In genomic region chr3:359672-360071, GRCh38 we compare ENCODE assay signal across 16 cellular contexts.
DNase-seq lines count a peak whose midpoint lies in the region; ATAC-seq and TF ChIP-seq lines count a peak whose summit lies in the region.
"Had no signal": no experiment of that assay in that cellular context is flagged by ENCODE, and none has a peak within 500 bp of the region (broad histone marks: within the 10 kb centered on the region; RNA-seq: fewer than 3 reads in every experiment).

No MANE protein-coding gene starts in this region.

- intact Hi-C loops in OCI-LY7 (cut with micrococcal nuclease; ENCODE audit: unreplicated experiment) = no loop called here
- intact Hi-C loops in testis (cut with DNase I; ENCODE audit: low total_unique reads) = no loop called here

- no peaks in the 10 kb centered on the region for H3K9me2 ChIP-seq in OCI-LY7 (ENCODE audit: insufficient read depth, low read length)

- no peaks in the 10 kb centered on the region for H3K9me3 ChIP-seq in OCI-LY7 (ENCODE audit: low read length)
- H3K9me3 ChIP-seq in testis = no peaks in the 10 kb centered on the region

- no peak overlapping the region for H3K4me3 ChIP-seq in OCI-LY7 (ENCODE audit: low read depth, low read length, poor library complexity, severe bottlenecking)
- H3K4me3 ChIP-seq in testis = no peak overlapping the region

- no peak overlapping the region for H3K4me2 ChIP-seq in OCI-LY7 (ENCODE audit: low read length)

- H3K79me2 ChIP-seq in OCI-LY7 (ENCODE audit: insufficient read depth, low read depth, low read length) = no peaks in the 10 kb centered on the region

- no peak overlapping the region for H3K4me3 Mint-ChIP-seq in activated T-cell treated with anti-CD3 and anti-CD28 coated beads, Interleukin-2, amount 50 U/mL, for 4 hours
- H3K4me3 Mint-ChIP-seq: activated T-helper 1 cell treated with anti-CD3 and anti-CD28 coated beads, Interleukin-12 subunit alpha, Interleukin-12 subunit beta, Interleukin-2, Interleukin-4 antibody, amounts not matched to agents 30 ng/mL and 10 ng/mL and 1 ng/mL, durations not matched to agents 14 hours and 24 hours and 36 hours; CD8-positive, alpha-beta T cell; natural killer cell treated with Interleukin-12 subunit alpha and Interleukin-12 subunit beta and Interleukin-15 and Interleukin-18, amount 100 ng/mL, for 72 hours; stimulated activated effector memory CD8-positive, alpha-beta T cell treated with anti-CD3 and anti-CD28 coated beads, Interleukin-12 subunit alpha, Interleukin-12 subunit beta, amount 100 ng/mL, for 72 hours; WTC11 had no signal

- peak; percentile 78 for ATAC-seq in GM18517 (IDR thresholded peaks at IDR 0.05; ENCODE audit: unreplicated experiment)
- peak; percentile 68 for ATAC-seq in GM21381 (IDR thresholded peaks at IDR 0.05; ENCODE audit: unreplicated experiment)
- peak; percentile 74 for ATAC-seq in HG03064 (IDR thresholded peaks at IDR 0.05; ENCODE audit: low read depth, unreplicated experiment)
- no peak for ATAC-seq in left lobe of liver
- ATAC-seq in activated T-cell treated with anti-CD3 and anti-CD28 coated beads, Interleukin-2, amount 50 U/mL, for 4 hours = no peak
- ATAC-seq: CD8-positive, alpha-beta T cell; natural killer cell treated with Interleukin-12 subunit alpha and Interleukin-12 subunit beta and Interleukin-15 and Interleukin-18, amount 100 ng/mL, for 72 hours; stimulated activated effector memory CD8-positive, alpha-beta T cell treated with anti-CD3 and anti-CD28 coated beads, Interleukin-12 subunit alpha, Interleukin-12 subunit beta, amount 100 ng/mL, for 72 hours; WTC11 had no signal

- POLR2A ChIA-PET in OCI-LY7 (lab: Charles Lee) = interaction anchor here (0.6 to 1.0 kb wide), 2 partner anchors 13 to 43 kb away, joined by 3 to 5 read pairs; no protein-coding TSS in a partner anchor

- H3K36me3 Mint-ChIP-seq in activated T-cell treated with anti-CD3 and anti-CD28 coated beads, Interleukin-2, amount 50 U/mL, for 4 hours (ENCODE audit: insufficient read depth) = no peaks in the 10 kb centered on the region
- H3K36me3 Mint-ChIP-seq: CD8-positive, alpha-beta T cell; natural killer cell treated with Interleukin-12 subunit alpha and Interleukin-12 subunit beta and Interleukin-15 and Interleukin-18, amount 100 ng/mL, for 72 hours; stimulated activated effector memory CD8-positive, alpha-beta T cell treated with anti-CD3 and anti-CD28 coated beads, Interleukin-12 subunit alpha, Interleukin-12 subunit beta, amount 100 ng/mL, for 72 hours had no signal

- DNase-seq in OCI-LY7 (ENCODE audit: low spot score) = peak; percentile 29
- no peak for DNase-seq in testis
- no peak for DNase-seq in NCI-H446 (lab: John Stamatoyannopoulos, UW)
- DNase-seq in left lobe of liver (ENCODE audit: low spot score) = no peak
- DNase-seq in activated T-cell treated with anti-CD3 and anti-CD28 coated beads, Interleukin-2, amount 50 U/mL, for 4 hours = no peak
- DNase-seq: caudate nucleus; CD8-positive, alpha-beta T cell; NCI-H1436 treated with DMSO at 0.1 percent for 48 hours; stimulated activated CD4-positive, alpha-beta T cell treated with anti-CD3 and anti-CD28 coated beads, Interleukin-12 subunit alpha, Interleukin-12 subunit beta, amount 100 ng/mL, for 4 hours had no signal

- BruUV-seq in OCI-LY7 (replicated peaks; lab: Mats Ljungman, UMichigan) = no TSS peak

- H3K9me3 Mint-ChIP-seq in activated T-cell treated with anti-CD3 and anti-CD28 coated beads, Interleukin-2, amount 50 U/mL, for 4 hours = no peaks in the 10 kb centered on the region

- no peaks in the 10 kb centered on the region for H3K27me3 Mint-ChIP-seq in activated T-cell treated with anti-CD3 and anti-CD28 coated beads, Interleukin-2, amount 50 U/mL, for 4 hours (ENCODE audit: low read depth)
- H3K27me3 Mint-ChIP-seq: natural killer cell treated with Interleukin-12 subunit alpha and Interleukin-12 subunit beta and Interleukin-15 and Interleukin-18, amount 100 ng/mL, for 72 hours had no signal

- no peaks in the 10 kb centered on the region for H3K4me1 Mint-ChIP-seq in activated T-cell treated with anti-CD3 and anti-CD28 coated beads, Interleukin-2, amount 50 U/mL, for 4 hours (ENCODE audit: low read depth)
- H3K4me1 Mint-ChIP-seq: stimulated activated effector memory CD8-positive, alpha-beta T cell treated with anti-CD3 and anti-CD28 coated beads, Interleukin-12 subunit alpha, Interleukin-12 subunit beta, amount 100 ng/mL, for 72 hours; WTC11 had no signal

- TF ChIP-seq CTCF in OCI-LY7 (conservative IDR thresholded peaks at IDR 0.05; ENCODE audit: low read length) = no peak
- TF ChIP-seq CTCF in testis (IDR thresholded peaks at IDR 0.05) = no peak

- CTCF ChIA-PET in OCI-LY7 (lab: Charles Lee; ENCODE audit: unreplicated experiment) = no interaction called here

- H3K27ac ChIP-seq in OCI-LY7 (ENCODE audit: low read depth, low read length, poor library complexity, severe bottlenecking) (no peak overlapping the region), testis (no peak overlapping the region)

- H3K36me3 ChIP-seq in OCI-LY7 (ENCODE audit: insufficient read depth, low read length) (no peaks in the 10 kb centered on the region), testis (ENCODE audit: low read depth, missing control alignments) (no peaks in the 10 kb centered on the region)

- H4K20me1 ChIP-seq in OCI-LY7 (ENCODE audit: insufficient read depth, low read length) = no peaks in the 10 kb centered on the region

- H3K4me1 ChIP-seq in OCI-LY7 (ENCODE audit: insufficient read depth, low read length, poor library complexity, severe bottlenecking) (no peaks in the 10 kb centered on the region), testis (no peaks in the 10 kb centered on the region)

- H2AFZ ChIP-seq in OCI-LY7 (ENCODE audit: low read length) = no peak overlapping the region

- 44 to 59% methylated on average over 3 of the region's 3 CpGs for WGBS in testis, 2 donors

- TF ChIP-seq POLR2A in testis (IDR thresholded peaks at IDR 0.05) = no peak

- H3K27me3 ChIP-seq in testis = no peaks in the 10 kb centered on the region

Comparison
In these comparisons a context has a peak if more than half of its experiments do, and no peak if none do; other contexts are left out.
1. ATAC-seq: peak in GM18517 (single experiment), GM21381 (single experiment) and HG03064 (single experiment); none in left lobe of liver (single experiment) and activated T-cell treated with anti-CD3 and anti-CD28 coated beads, Interleukin-2, amount 50 U/mL, for 4 hours (0 of 2).